Comparison of ENCODE assay signal across 21 cellular contexts in genomic region chr3:189684317-189684716, GRCh38. TPM values are rescaled to one million over a fixed set of nuclear protein-coding genes. Genes with fewer than 3 reads are reported as not detected.
"Had no signal": no experiment of that assay in that cellular context is flagged by ENCODE, and none has a peak within 500 bp of the region (broad histone marks: within the 10 kb centered on the region; RNA-seq: fewer than 3 reads in every experiment).

No MANE protein-coding gene starts in this region.

- H3K27me3 Mint-ChIP-seq: natural killer cell treated with Interleukin-12 subunit alpha and Interleukin-12 subunit beta and Interleukin-15 and Interleukin-18, amount 100 ng/mL, for 72 hours; type B pancreatic cell had no signal

- H3K4me3 Mint-ChIP-seq: natural killer cell treated with Interleukin-12 subunit alpha and Interleukin-12 subunit beta and Interleukin-15 and Interleukin-18, amount 100 ng/mL, for 72 hours; neural progenitor cell; type B pancreatic cell had no signal

- H3K4me1 Mint-ChIP-seq: neural progenitor cell had no signal

- H3K27ac Mint-ChIP-seq: natural killer cell treated with Interleukin-12 subunit alpha and Interleukin-12 subunit beta and Interleukin-15 and Interleukin-18, amount 100 ng/mL, for 72 hours; neural progenitor cell; type B pancreatic cell had no signal

- DNase-seq: dorsolateral prefrontal cortex; effector CD8-positive, alpha-beta T cell; heart left ventricle; hippocampal formation; left colon; left ventricle myocardium superior; mesenchymal stem cell; midbrain; nucleus accumbens; ovary; right cardiac atrium; small intestine; stimulated activated CD4-positive, alpha-beta T cell treated with anti-CD3 and anti-CD28 coated beads, Interleukin-12 subunit alpha, Interleukin-12 subunit beta, amount 100 ng/mL, for 4 hours; stimulated activated naive CD4-positive, alpha-beta T cell treated with Interleukin-2 at 50 U/mL for 16 hours; thyroid gland had no signal

- H3K36me3 Mint-ChIP-seq: natural killer cell treated with Interleukin-12 subunit alpha and Interleukin-12 subunit beta and Interleukin-15 and Interleukin-18, amount 100 ng/mL, for 72 hours; neural progenitor cell; type B pancreatic cell had no signal

- H3K27ac ChIP-seq: dorsolateral prefrontal cortex, heart left ventricle, neural progenitor cell, ovary, suprapubic skin, thyroid gland had no signal

- H3K9me3 Mint-ChIP-seq: neural progenitor cell had no signal

- H3K9ac ChIP-seq: neural progenitor cell had no signal

- ATAC-seq: heart left ventricle; left colon; left ventricle myocardium superior; natural killer cell treated with Interleukin-12 subunit alpha and Interleukin-12 subunit beta and Interleukin-15 and Interleukin-18, amount 100 ng/mL, for 72 hours; right cardiac atrium had no signal

- H3K9me3 ChIP-seq: heart left ventricle, ovary, suprapubic skin, thyroid gland had no signal

- H3K36me3 ChIP-seq: heart left ventricle, neural progenitor cell, ovary, suprapubic skin, thyroid gland had no signal

- H3K4me3 ChIP-seq: dorsolateral prefrontal cortex, heart left ventricle, lung, neural progenitor cell, ovary, suprapubic skin, thyroid gland had no signal

RNA-seq across cellular contexts. Expression of gene TP63, which starts 53.1 kb away (rescaled TPM):
- total RNA-seq: fibroblast of lung; natural killer cell treated with Interleukin-12 subunit alpha and Interleukin-12 subunit beta and Interleukin-15 and Interleukin-18, amount 100 ng/mL, for 72 hours had no signal
